ENCODE assay signal across 20 cellular contexts in genomic region chr1:59455206-59455605, GRCh38.
DNase-seq lines count a peak whose midpoint lies in the region; ATAC-seq and TF ChIP-seq lines count a peak whose summit lies in the region.
"Had no signal": no experiment of that assay in that cellular context is flagged by ENCODE, and none has a peak within 500 bp of the region (broad histone marks: within the 10 kb centered on the region; RNA-seq: fewer than 3 reads in every experiment).

No MANE protein-coding gene starts in this region.

- no peak overlapping the region for H3K4me3 ChIP-seq in heart left ventricle
- H3K4me3 ChIP-seq in A673 (ENCODE audit: low read depth, low read length, poor library complexity, severe bottlenecking): no peak overlapping the region
- H3K4me3 ChIP-seq: BLaER1 treated with 17β-estradiol and CSF1 and Interleukin-3, amounts not matched to agents 10 nM and 100 nM; right atrium auricular region; upper lobe of left lung had no signal

- CTCF ChIA-PET in A673 (lab: Charles Lee): no interaction called here

- TF ChIP-seq CTCF in heart left ventricle (IDR thresholded peaks at IDR 0.05): no peak
- no peak for TF ChIP-seq CTCF in A673 (conservative IDR thresholded peaks at IDR 0.05; ENCODE audit: low read depth, low read length)

- no peaks in the 10 kb centered on the region for H3K36me3 ChIP-seq in heart left ventricle
- no peaks in the 10 kb centered on the region for H3K36me3 ChIP-seq in A673 (ENCODE audit: insufficient read depth, low read length, poor library complexity, severe bottlenecking)
- H3K36me3 ChIP-seq: right atrium auricular region, upper lobe of left lung had no signal

- H3K4me1 ChIP-seq in heart left ventricle (peaks cover 0 to 17% (median 0%) of the 10 kb centered on the region in 12 donors), A673 (ENCODE audit: insufficient read depth, low read length, poor library complexity, severe bottlenecking) (peaks cover 11% of the 10 kb centered on the region)
- H3K4me1 ChIP-seq: right atrium auricular region had no signal

- H3K27ac ChIP-seq in heart left ventricle (no peak overlapping the region), A673 (ENCODE audit: low read depth, low read length, poor library complexity, severe bottlenecking) (no peak overlapping the region)
- H3K27ac ChIP-seq: BLaER1 treated with 17β-estradiol and CSF1 and Interleukin-3, amounts not matched to agents 10 nM and 100 nM; right atrium auricular region; upper lobe of left lung had no signal

- WGBS in heart left ventricle, 4 donors: 90 to 97% (median 96%) methylated on average over 2 of the region's 2 CpGs

- intact Hi-C loops in heart left ventricle (cut with DNase I): no loop called here
- intact Hi-C loops in A673 (cut with micrococcal nuclease; ENCODE audit: unreplicated experiment): no loop called here

- no TSS peak for BruUV-seq in A673 (replicated peaks; lab: Mats Ljungman, UMichigan)

- DNase-seq in AG20443 (ENCODE audit: low spot score): peak; percentile 74
- DNase-seq in NCI-H226: peak; percentile 56
- DNase-seq in dedifferentiated amniotic fluid mesenchymal stem cell (ENCODE audit: extremely low spot score): peak; percentile 26
- DNase-seq in kidney glomerular epithelial cell (lab: John Stamatoyannopoulos, UW): peak; percentile 43
- no peak for DNase-seq in heart left ventricle
- no peak for DNase-seq in A673 (ENCODE audit: low spot score)
- DNase-seq in activated CD8-positive, alpha-beta memory T cell treated with anti-CD3 and anti-CD28 coated beads for 24 hours: no peak
- DNase-seq: activated CD4-positive, alpha-beta T cell treated with anti-CD3 and anti-CD28 coated beads for 36 hours; activated naive CD8-positive, alpha-beta T cell treated with anti-CD3 and anti-CD28 coated beads, Interleukin-2, amount 10 ng/mL, durations not matched to agents 7 days and 5 days; head of caudate nucleus; left ventricle myocardium superior; natural killer cell; NCI-H1930; NCI-H526; RPMI8226; stimulated activated CD4-positive, alpha-beta T cell treated with anti-CD3 and anti-CD28 coated beads, Interleukin-4, amount 100 ng/mL, for 1 hour; upper lobe of left lung had no signal

- H3K27me3 ChIP-seq in heart left ventricle: no peaks in the 10 kb centered on the region
- no peaks in the 10 kb centered on the region for H3K27me3 ChIP-seq in A673 (replicated peaks; ENCODE audit: insufficient read depth, low read depth, low read length, poor library complexity)
- H3K27me3 ChIP-seq: BLaER1 treated with 17β-estradiol and CSF1 and Interleukin-3, amounts not matched to agents 10 nM and 100 nM; right atrium auricular region; upper lobe of left lung had no signal

- ATAC-seq in heart left ventricle: no peak
- no peak for ATAC-seq in GM21367 (IDR thresholded peaks at IDR 0.05; ENCODE audit: unreplicated experiment)
- ATAC-seq: activated CD4-positive, alpha-beta T cell treated with anti-CD3 and anti-CD28 coated beads for 36 hours; left ventricle myocardium superior; natural killer cell had no signal

- H3K9me3 ChIP-seq in heart left ventricle (peaks cover 0 to 7% (median 0%) of the 10 kb centered on the region in 12 donors), A673 (ENCODE audit: low read depth, low read length, poor library complexity, severe bottlenecking) (peaks cover 7% of the 10 kb centered on the region)
- H3K9me3 ChIP-seq: right atrium auricular region, upper lobe of left lung had no signal

- POLR2A ChIA-PET in A673 (lab: Charles Lee; ENCODE audit: low non-redundant PET): no interaction called here

- TF ChIP-seq POLR2A in heart left ventricle (IDR thresholded peaks at IDR 0.05): no peak

Comparison
In these comparisons a context has a peak if more than half of its experiments do, and no peak if none do; other contexts are left out.
1. DNase-seq: peak in AG20443 (single experiment), NCI-H226 (single experiment), dedifferentiated amniotic fluid mesenchymal stem cell (single experiment) and kidney glomerular epithelial cell (single experiment); none in heart left ventricle (0 of 5), A673 (single experiment) and activated CD8-positive, alpha-beta memory T cell treated with anti-CD3 and anti-CD28 coated beads for 24 hours (single experiment).